In the genomic region with DNA sequence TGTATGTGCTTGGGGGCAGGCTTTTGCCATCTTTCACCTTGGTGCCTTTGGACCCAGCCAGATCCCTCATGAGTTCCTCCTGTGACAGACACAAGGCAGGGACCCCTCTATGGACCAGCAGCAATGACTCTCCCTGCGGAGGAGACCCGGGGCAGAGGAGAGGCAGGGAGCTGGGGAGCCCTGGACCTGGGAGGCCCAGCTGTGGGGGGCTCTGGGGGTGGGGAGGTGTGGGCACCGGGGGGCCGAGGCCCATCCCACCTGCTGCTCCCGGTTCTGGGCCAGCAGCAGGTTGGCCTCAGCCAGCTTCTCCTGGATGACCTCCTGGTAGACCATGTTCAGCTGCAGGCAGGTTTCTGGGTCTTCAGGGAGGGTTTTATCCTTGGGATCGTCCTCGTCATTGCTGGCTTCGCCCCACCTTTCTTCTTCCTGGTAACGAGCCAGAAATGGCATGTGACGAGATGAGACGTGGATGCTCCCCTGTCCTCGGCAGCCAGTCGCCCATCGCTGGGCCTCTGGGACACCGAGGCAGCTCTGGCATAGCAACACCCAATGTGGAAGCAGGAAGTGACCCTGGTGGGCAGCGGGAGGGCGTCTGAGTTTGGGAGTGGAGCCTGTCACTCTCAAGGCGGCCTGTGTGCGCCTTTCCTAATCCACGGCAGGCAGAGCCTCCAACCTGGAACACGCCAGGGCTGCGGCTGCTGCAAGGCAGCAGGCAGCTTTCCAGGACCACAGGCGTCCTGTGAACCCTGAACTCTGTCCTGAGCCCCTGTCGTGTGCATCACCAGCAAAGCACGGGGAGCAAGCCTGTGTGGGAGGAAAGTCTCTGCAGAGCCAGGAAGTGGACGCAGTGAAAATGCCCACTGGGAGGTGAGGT, we compare ENCODE assay signal across 21 cellular contexts.
"Had no signal": no experiment of that assay in that cellular context is flagged by ENCODE, and none has a peak within 500 bp of the region (broad histone marks: within the 10 kb centered on the region; RNA-seq: fewer than 3 reads in every experiment).

No MANE protein-coding gene starts in this region.

- H3K27me3 ChIP-seq: esophagus muscularis mucosa, gastrocnemius medialis, ovary, right atrium auricular region, tibial artery, upper lobe of left lung, uterus had no signal

- H3K9me3 Mint-ChIP-seq: naive thymus-derived CD8-positive, alpha-beta T cell; stimulated activated effector memory CD8-positive, alpha-beta T cell treated with anti-CD3 and anti-CD28 coated beads, Interleukin-12 subunit alpha, Interleukin-12 subunit beta, amount 100 ng/mL, for 72 hours; stimulated activated naive CD8-positive, alpha-beta T cell treated with anti-CD3 and anti-CD28 coated beads, Interleukin-15, Interleukin-2, amounts not matched to agents 100 ng/mL and 50 ng/mL, for 24 hours had no signal

- H3K36me3 ChIP-seq: ovary, uterus had no signal

- H3K27ac ChIP-seq: epithelial cell of prostate, esophagus muscularis mucosa, gastrocnemius medialis, ovary, right atrium auricular region, tibial artery, upper lobe of left lung, uterus had no signal

- ATAC-seq: gastrocnemius medialis; left cardiac atrium; left ventricle myocardium superior; naive thymus-derived CD8-positive, alpha-beta T cell; stimulated activated effector memory CD8-positive, alpha-beta T cell treated with anti-CD3 and anti-CD28 coated beads, Interleukin-12 subunit alpha, Interleukin-12 subunit beta, amount 100 ng/mL, for 72 hours had no signal

- H3K4me3 ChIP-seq: esophagus muscularis mucosa, gastrocnemius medialis, mucosa of descending colon, ovary, right atrium auricular region, tibial artery, upper lobe of left lung, uterus had no signal

- FAIRE-seq: endometrium, kidney had no signal

- H3K9me3 ChIP-seq: esophagus muscularis mucosa, gastrocnemius medialis, mucosa of descending colon, ovary, right atrium auricular region, tibial artery, upper lobe of left lung, uterus had no signal

- DNase-seq: effector memory CD4-positive, alpha-beta T cell; gastrocnemius medialis; glutamatergic neuron; left cardiac atrium; left ventricle myocardium superior; mucosa of descending colon; naive thymus-derived CD8-positive, alpha-beta T cell; nucleus accumbens; stimulated activated CD4-positive, alpha-beta T cell treated with anti-CD3 and anti-CD28 coated beads, Interleukin-4, amount 100 ng/mL, for 1 hour; stimulated activated CD8-positive, alpha-beta memory T cell treated with anti-CD3 and anti-CD28 coated beads, Interleukin-4, amount 100 ng/mL, for 48 hours; tibial artery; uterus had no signal

- H3K27me3 Mint-ChIP-seq: naive thymus-derived CD8-positive, alpha-beta T cell; stimulated activated naive CD8-positive, alpha-beta T cell treated with anti-CD3 and anti-CD28 coated beads, Interleukin-15, Interleukin-2, amounts not matched to agents 100 ng/mL and 50 ng/mL, for 24 hours had no signal

- H3K4me3 Mint-ChIP-seq: stimulated activated effector memory CD8-positive, alpha-beta T cell treated with anti-CD3 and anti-CD28 coated beads, Interleukin-12 subunit alpha, Interleukin-12 subunit beta, amount 100 ng/mL, for 72 hours; stimulated activated naive CD8-positive, alpha-beta T cell treated with anti-CD3 and anti-CD28 coated beads, Interleukin-15, Interleukin-2, amounts not matched to agents 100 ng/mL and 50 ng/mL, for 24 hours had no signal

- H3K27ac Mint-ChIP-seq: naive thymus-derived CD8-positive, alpha-beta T cell; stimulated activated effector memory CD8-positive, alpha-beta T cell treated with anti-CD3 and anti-CD28 coated beads, Interleukin-12 subunit alpha, Interleukin-12 subunit beta, amount 100 ng/mL, for 72 hours; stimulated activated naive CD8-positive, alpha-beta T cell treated with anti-CD3 and anti-CD28 coated beads, Interleukin-15, Interleukin-2, amounts not matched to agents 100 ng/mL and 50 ng/mL, for 24 hours had no signal
